In genomic region chr17:83187782-83188311, GRCh38 we compare ENCODE assay signal across 17 cellular contexts.
DNase-seq lines count a peak whose midpoint lies in the region; ATAC-seq lines count a peak whose summit lies in the region.
"Had no signal": no experiment of that assay in that cellular context is flagged by ENCODE, and none has a peak within 500 bp of the region (broad histone marks: within the 10 kb centered on the region; RNA-seq: fewer than 3 reads in every experiment).

No MANE protein-coding gene starts in this region.

- no peak overlapping the region for H3K27ac Mint-ChIP-seq in activated CD4-positive, alpha-beta T cell treated with anti-CD3 and anti-CD28 coated beads for 36 hours
- peak overlapping the region; percentile 7 for H3K27ac Mint-ChIP-seq in activated naive CD8-positive, alpha-beta T cell treated with anti-CD3 and anti-CD28 coated beads, Interleukin-2, amount 50 U/mL, for 24 hours
- H3K27ac Mint-ChIP-seq in activated naive CD8-positive, alpha-beta T cell treated with anti-CD3 and anti-CD28 coated beads for 36 hours: no peak overlapping the region
- H3K27ac Mint-ChIP-seq in stimulated activated naive CD8-positive, alpha-beta T cell treated with anti-CD3 and anti-CD28 coated beads, Interleukin-15, amount 100 ng/mL, for 72 hours: no peak overlapping the region

- no peak overlapping the region for H3K27ac ChIP-seq in caudate nucleus (ENCODE audit: low read depth, low read length)
- H3K27ac ChIP-seq: C4-2B, KMS-11, Peyer's patch had no signal

- H3K27me3 Mint-ChIP-seq in activated CD4-positive, alpha-beta T cell treated with anti-CD3 and anti-CD28 coated beads for 36 hours: no peaks in the 10 kb centered on the region
- no peaks in the 10 kb centered on the region for H3K27me3 Mint-ChIP-seq in activated naive CD8-positive, alpha-beta T cell treated with anti-CD3 and anti-CD28 coated beads, Interleukin-2, amount 50 U/mL, for 24 hours
- H3K27me3 Mint-ChIP-seq in activated naive CD8-positive, alpha-beta T cell treated with anti-CD3 and anti-CD28 coated beads for 36 hours: no peaks in the 10 kb centered on the region
- no peaks in the 10 kb centered on the region for H3K27me3 Mint-ChIP-seq in stimulated activated naive CD8-positive, alpha-beta T cell treated with anti-CD3 and anti-CD28 coated beads, Interleukin-15, amount 100 ng/mL, for 72 hours

- ATAC-seq in activated CD4-positive, alpha-beta T cell treated with anti-CD3 and anti-CD28 coated beads for 36 hours: peak; percentile 86
- ATAC-seq in activated naive CD8-positive, alpha-beta T cell treated with anti-CD3 and anti-CD28 coated beads, Interleukin-2, amount 50 U/mL, for 24 hours: peak; percentile 47
- peak; percentile 60 for ATAC-seq in stimulated activated naive CD8-positive, alpha-beta T cell treated with anti-CD3 and anti-CD28 coated beads, Interleukin-15, amount 100 ng/mL, for 72 hours

- H3K4me3 Mint-ChIP-seq in activated CD4-positive, alpha-beta T cell treated with anti-CD3 and anti-CD28 coated beads for 36 hours: no peak overlapping the region
- H3K4me3 Mint-ChIP-seq in activated naive CD8-positive, alpha-beta T cell treated with anti-CD3 and anti-CD28 coated beads, Interleukin-2, amount 50 U/mL, for 24 hours: no peak overlapping the region
- no peak overlapping the region for H3K4me3 Mint-ChIP-seq in activated naive CD8-positive, alpha-beta T cell treated with anti-CD3 and anti-CD28 coated beads for 36 hours
- H3K4me3 Mint-ChIP-seq in stimulated activated naive CD8-positive, alpha-beta T cell treated with anti-CD3 and anti-CD28 coated beads, Interleukin-15, amount 100 ng/mL, for 72 hours: no peak overlapping the region

- no peaks in the 10 kb centered on the region for H3K9me3 Mint-ChIP-seq in activated CD4-positive, alpha-beta T cell treated with anti-CD3 and anti-CD28 coated beads for 36 hours (ENCODE audit: low read depth)
- H3K9me3 Mint-ChIP-seq in activated naive CD8-positive, alpha-beta T cell treated with anti-CD3 and anti-CD28 coated beads, Interleukin-2, amount 50 U/mL, for 24 hours: peaks cover 4% of the 10 kb centered on the region
- peaks cover 3% of the 10 kb centered on the region for H3K9me3 Mint-ChIP-seq in activated naive CD8-positive, alpha-beta T cell treated with anti-CD3 and anti-CD28 coated beads for 36 hours
- peaks cover 0 to 4% of the 10 kb centered on the region in 2 donors for H3K9me3 Mint-ChIP-seq in stimulated activated naive CD8-positive, alpha-beta T cell treated with anti-CD3 and anti-CD28 coated beads, Interleukin-15, amount 100 ng/mL, for 72 hours

- POLR2A ChIA-PET in activated CD4-positive, alpha-beta T cell treated with anti-CD3 and anti-CD28 coated beads for 36 hours (lab: Charles Lee): no interaction called here

- H3K4me1 Mint-ChIP-seq in activated CD4-positive, alpha-beta T cell treated with anti-CD3 and anti-CD28 coated beads for 36 hours: peaks cover 2% of the 10 kb centered on the region
- H3K4me1 Mint-ChIP-seq in activated naive CD8-positive, alpha-beta T cell treated with anti-CD3 and anti-CD28 coated beads, Interleukin-2, amount 50 U/mL, for 24 hours: peaks cover 9% of the 10 kb centered on the region
- no peaks in the 10 kb centered on the region for H3K4me1 Mint-ChIP-seq in activated naive CD8-positive, alpha-beta T cell treated with anti-CD3 and anti-CD28 coated beads for 36 hours
- peaks cover 4% of the 10 kb centered on the region for H3K4me1 Mint-ChIP-seq in stimulated activated naive CD8-positive, alpha-beta T cell treated with anti-CD3 and anti-CD28 coated beads, Interleukin-15, amount 100 ng/mL, for 72 hours

- no peak for DNase-seq in activated CD4-positive, alpha-beta T cell treated with anti-CD3 and anti-CD28 coated beads for 36 hours
- no peak for DNase-seq in activated CD4-positive, alpha-beta T cell treated with anti-CD3 and anti-CD28 coated beads for 1 hour
- DNase-seq in activated naive CD8-positive, alpha-beta T cell treated with anti-CD3 and anti-CD28 coated beads, Interleukin-2, amount 50 U/mL, for 24 hours: no peak
- no peak for DNase-seq in activated naive CD8-positive, alpha-beta T cell treated with anti-CD3 and anti-CD28 coated beads for 36 hours
- DNase-seq in islet precursor cell (peak; percentile 36), AG08395 (ENCODE audit: low spot score) (no peak), caudate nucleus (lab: John Stamatoyannopoulos, UW) (no peak)
- DNase-seq in stimulated activated naive CD8-positive, alpha-beta T cell treated with anti-CD3 and anti-CD28 coated beads, Interleukin-15, amount 100 ng/mL, for 72 hours: no peak
- DNase-seq: Caco-2, DMS53, H7, NCI-H1930, NCI-H2171 treated with DMSO at 0.1 percent for 48 hours, NCI-H510A, Peyer's patch had no signal

- CTCF ChIA-PET in activated CD4-positive, alpha-beta T cell treated with anti-CD3 and anti-CD28 coated beads for 36 hours (lab: Charles Lee): no interaction called here

- H3K36me3 Mint-ChIP-seq in activated CD4-positive, alpha-beta T cell treated with anti-CD3 and anti-CD28 coated beads for 36 hours (ENCODE audit: low read depth): no peaks in the 10 kb centered on the region
- H3K36me3 Mint-ChIP-seq in activated naive CD8-positive, alpha-beta T cell treated with anti-CD3 and anti-CD28 coated beads, Interleukin-2, amount 50 U/mL, for 24 hours (ENCODE audit: low read depth): no peaks in the 10 kb centered on the region
- no peaks in the 10 kb centered on the region for H3K36me3 Mint-ChIP-seq in activated naive CD8-positive, alpha-beta T cell treated with anti-CD3 and anti-CD28 coated beads for 36 hours

- intact Hi-C loops in activated CD4-positive, alpha-beta T cell treated with anti-CD3 and anti-CD28 coated beads for 36 hours (cut with DNase I, micrococcal nuclease): no loop called here
